Comparison of ENCODE assay signal across 38 cellular contexts in the genomic region with DNA sequence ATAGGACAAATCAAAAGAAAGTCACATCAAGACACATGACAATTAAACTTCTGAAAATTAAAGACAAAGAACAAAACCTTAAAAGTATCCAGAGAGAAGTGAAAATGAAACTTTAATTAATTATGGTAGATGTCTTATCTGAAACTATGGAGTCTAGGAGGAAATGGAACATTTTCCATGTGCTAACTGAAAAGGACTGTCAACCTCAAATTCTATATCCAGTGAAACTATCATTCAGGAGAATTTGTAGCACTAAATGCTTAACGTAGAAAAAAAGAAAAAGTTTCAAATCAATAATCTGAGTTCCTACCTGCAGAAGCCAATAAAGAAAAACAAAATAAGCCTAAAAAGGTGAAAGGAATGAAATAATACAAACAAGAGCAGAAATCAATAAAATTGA. TPM values are rescaled to one million over a fixed set of nuclear protein-coding genes. Genes with fewer than 3 reads are reported as not detected.
"Had no signal": no experiment of that assay in that cellular context is flagged by ENCODE, and none has a peak within 500 bp of the region (broad histone marks: within the 10 kb centered on the region; RNA-seq: fewer than 3 reads in every experiment).

No MANE protein-coding gene starts in this region.

- ATAC-seq: activated CD8-positive, alpha-beta T cell treated with anti-CD3 and anti-CD28 coated beads for 36 hours; activated naive CD4-positive, alpha-beta T cell treated with anti-CD3 and anti-CD28 coated beads, Interleukin-2, amount 50 U/mL, for 72 hours; activated T-cell treated with anti-CD3 and anti-CD28 coated beads, Interleukin-2, amount 50 U/mL, for 4 hours; activated T-cell treated with anti-CD3 and anti-CD28 coated beads, Interleukin-2, amount 50 U/mL, for 72 hours; activated T-helper 17 cell treated with anti-CD3 and anti-CD28 coated beads, Interleukin-2, amount 50 U/mL, for 72 hours; body of pancreas had no signal

- FAIRE-seq: astrocyte, TTC549 had no signal

- H3K27me3 Mint-ChIP-seq: activated B cell treated with CpG ODN at 0.5 μM for 24 hours; activated CD4-positive, alpha-beta memory T cell treated with anti-CD3 and anti-CD28 coated beads for 36 hours; activated CD8-positive, alpha-beta T cell treated with anti-CD3 and anti-CD28 coated beads for 36 hours; activated naive CD8-positive, alpha-beta T cell treated with anti-CD3 and anti-CD28 coated beads for 36 hours; activated T-helper 17 cell treated with anti-CD3 and anti-CD28 coated beads, Interleukin-2, amount 50 U/mL, for 72 hours had no signal

- H3K36me3 ChIP-seq: adrenal gland, brain microvascular endothelial cell, breast epithelium had no signal

- H3K27ac Mint-ChIP-seq: activated B cell treated with CpG ODN at 0.5 μM for 24 hours; activated CD4-positive, alpha-beta memory T cell treated with anti-CD3 and anti-CD28 coated beads for 36 hours; activated CD4-positive, alpha-beta T cell treated with anti-CD3 and anti-CD28 coated beads, Interleukin-2, amount 10 ng/mL, durations not matched to agents 24 days and 14 days; activated CD8-positive, alpha-beta T cell treated with anti-CD3 and anti-CD28 coated beads for 36 hours; activated naive CD4-positive, alpha-beta T cell treated with anti-CD3 and anti-CD28 coated beads for 36 hours; activated naive CD4-positive, alpha-beta T cell treated with anti-CD3 and anti-CD28 coated beads, Interleukin-2, amount 50 U/mL, for 72 hours; activated naive CD8-positive, alpha-beta T cell treated with anti-CD3 and anti-CD28 coated beads for 36 hours; activated T-cell treated with anti-CD3 and anti-CD28 coated beads, Interleukin-2, amount 50 U/mL, for 72 hours; activated T-helper 1 cell treated with anti-CD3 and anti-CD28 coated beads, Interleukin-12 subunit alpha, Interleukin-12 subunit beta, Interleukin-2, Interleukin-4 antibody, amounts not matched to agents 30 ng/mL and 10 ng/mL and 1 ng/mL, durations not matched to agents 14 hours and 24 hours and 36 hours; activated T-helper 17 cell treated with anti-CD3 and anti-CD28 coated beads, Interleukin-2, amount 50 U/mL, for 72 hours; T-helper 2 cell treated with Interferon-gamma antibody and Interleukin-4, amounts not matched to agents 5 μg/mL and 100 μg/mL, for 36 hours had no signal

- H3K4me1 Mint-ChIP-seq: activated B cell treated with CpG ODN at 0.5 μM for 24 hours; activated CD4-positive, alpha-beta T cell treated with anti-CD3 and anti-CD28 coated beads, Interleukin-2, amount 10 ng/mL, durations not matched to agents 24 days and 14 days; activated naive CD8-positive, alpha-beta T cell treated with anti-CD3 and anti-CD28 coated beads for 36 hours; activated T-helper 17 cell treated with anti-CD3 and anti-CD28 coated beads, Interleukin-2, amount 50 U/mL, for 72 hours had no signal

- H3K27ac ChIP-seq: adrenal gland, body of pancreas, brain microvascular endothelial cell, breast epithelium, VCaP had no signal

- H3K9me3 ChIP-seq: body of pancreas had no signal

- DNase-seq: activated B cell treated with CpG ODN at 0.5 μM for 24 hours; activated CD4-positive, alpha-beta memory T cell treated with anti-CD3 and anti-CD28 coated beads for 36 hours; activated CD4-positive, alpha-beta T cell treated with anti-CD3 and anti-CD28 coated beads for 4 hours; activated CD4-positive, alpha-beta T cell treated with anti-CD3 and anti-CD28 coated beads, Interleukin-2, amount 10 ng/mL, durations not matched to agents 24 days and 14 days; activated CD4-positive, alpha-beta T cell treated with anti-CD3 and anti-CD28 coated beads, Interleukin-2, amount 50 U/mL, for 1 hour; activated CD4-positive, alpha-beta T cell treated with anti-CD3 and anti-CD28 coated beads, Interleukin-2, amount 50 U/mL, for 4 hours; activated CD4-positive, CD25-positive, alpha-beta regulatory T cell treated with anti-CD3 and anti-CD28 coated beads, Interleukin-2, amount 50 U/mL, for 72 hours; activated CD8-positive, alpha-beta memory T cell treated with anti-CD3 and anti-CD28 coated beads, Interleukin-2, amount 50 U/mL, for 4 hours; activated CD8-positive, alpha-beta T cell treated with anti-CD3 and anti-CD28 coated beads for 36 hours; activated effector memory CD4-positive, alpha-beta T cell treated with anti-CD3 and anti-CD28 coated beads, Interleukin-2, amount 50 U/mL, for 16 hours; activated gamma-delta T cell treated with Interleukin-2 at 50 U/mL for 16 hours; activated naive CD4-positive, alpha-beta T cell; activated naive CD4-positive, alpha-beta T cell treated with anti-CD3 and anti-CD28 coated beads for 36 hours; activated naive CD4-positive, alpha-beta T cell treated with anti-CD3 and anti-CD28 coated beads, Interleukin-2, amount 50 U/mL, for 16 hours; activated naive CD8-positive, alpha-beta T cell treated with anti-CD3 and anti-CD28 coated beads for 36 hours; activated T-cell treated with anti-CD3 and anti-CD28 coated beads for 4 hours; activated T-cell treated with anti-CD3 and anti-CD28 coated beads, Interleukin-2, amount 50 U/mL, for 1 hour; activated T-cell treated with anti-CD3 and anti-CD28 coated beads, Interleukin-2, amount 50 U/mL, for 4 hours; activated T-cell treated with anti-CD3 and anti-CD28 coated beads, Interleukin-2, amount 50 U/mL, for 72 hours; adrenal gland; amniotic stem cell; aorta; body of pancreas; brain microvascular endothelial cell; central memory CD4-positive, alpha-beta T cell; T-helper 2 cell; T-helper 9 cell had no signal

- H3K27me3 ChIP-seq: adrenal gland, body of pancreas, brain microvascular endothelial cell, breast epithelium had no signal

- H3K4me3 ChIP-seq: adrenal gland, body of pancreas, breast epithelium had no signal

- H3K4me1 ChIP-seq: adrenal gland, body of pancreas, breast epithelium had no signal

- H3K36me3 Mint-ChIP-seq: activated naive CD8-positive, alpha-beta T cell treated with anti-CD3 and anti-CD28 coated beads for 36 hours had no signal

- H3K4me3 Mint-ChIP-seq: activated B cell treated with CpG ODN at 0.5 μM for 24 hours; activated CD4-positive, alpha-beta memory T cell treated with anti-CD3 and anti-CD28 coated beads for 36 hours; activated CD4-positive, alpha-beta T cell treated with anti-CD3 and anti-CD28 coated beads, Interleukin-2, amount 10 ng/mL, durations not matched to agents 24 days and 14 days; activated CD8-positive, alpha-beta T cell treated with anti-CD3 and anti-CD28 coated beads for 36 hours; activated naive CD4-positive, alpha-beta T cell treated with anti-CD3 and anti-CD28 coated beads for 36 hours; activated naive CD8-positive, alpha-beta T cell treated with anti-CD3 and anti-CD28 coated beads for 36 hours; activated T-cell treated with anti-CD3 and anti-CD28 coated beads, Interleukin-2, amount 50 U/mL, for 4 hours; activated T-cell treated with anti-CD3 and anti-CD28 coated beads, Interleukin-2, amount 50 U/mL, for 72 hours; activated T-helper 1 cell treated with anti-CD3 and anti-CD28 coated beads, Interleukin-12 subunit alpha, Interleukin-12 subunit beta, Interleukin-2, Interleukin-4 antibody, amounts not matched to agents 30 ng/mL and 10 ng/mL and 1 ng/mL, durations not matched to agents 14 hours and 24 hours and 36 hours; activated T-helper 17 cell treated with anti-CD3 and anti-CD28 coated beads, Interleukin-2, amount 50 U/mL, for 72 hours; T-helper 2 cell treated with Interferon-gamma antibody and Interleukin-4, amounts not matched to agents 5 μg/mL and 100 μg/mL, for 36 hours had no signal

RNA-seq across cellular contexts. Expression of a gene that starts 33.1 kb away (rescaled TPM):
- total RNA-seq: activated B cell treated with CpG ODN at 0.5 μM for 24 hours; activated CD4-positive, alpha-beta memory T cell treated with anti-CD3 and anti-CD28 coated beads for 36 hours; activated CD4-positive, alpha-beta T cell treated with anti-CD3 and anti-CD28 coated beads, Interleukin-2, amount 10 ng/mL, durations not matched to agents 24 days and 14 days; activated CD8-positive, alpha-beta memory T cell treated with anti-CD3 and anti-CD28 coated beads for 36 hours; activated CD8-positive, alpha-beta T cell treated with anti-CD3 and anti-CD28 coated beads for 36 hours; activated naive CD4-positive, alpha-beta T cell treated with anti-CD3 and anti-CD28 coated beads for 36 hours; activated naive CD4-positive, alpha-beta T cell treated with anti-CD3 and anti-CD28 coated beads, Interleukin-2, amount 50 U/mL, for 72 hours; activated naive CD8-positive, alpha-beta T cell treated with anti-CD3 and anti-CD28 coated beads for 36 hours; activated T-cell treated with anti-CD3 and anti-CD28 coated beads, Interleukin-2, amount 50 U/mL, for 4 hours; activated T-cell treated with anti-CD3 and anti-CD28 coated beads, Interleukin-2, amount 50 U/mL, for 72 hours; activated T-helper 1 cell treated with anti-CD3 and anti-CD28 coated beads, Interleukin-12 subunit alpha, Interleukin-12 subunit beta, Interleukin-2, Interleukin-4 antibody, amounts not matched to agents 30 ng/mL and 10 ng/mL and 1 ng/mL, durations not matched to agents 14 hours and 24 hours and 36 hours; activated T-helper 17 cell treated with anti-CD3 and anti-CD28 coated beads, Interleukin-2, amount 50 U/mL, for 72 hours; astrocyte; breast epithelium; cerebellum; T-helper 1 cell treated with Interleukin-12 subunit alpha and Interleukin-12 subunit beta and Interleukin-4 antibody, amounts not matched to agents 30 ng/mL and 1 ng/mL, for 36 hours had no signal
